Comparison of ENCODE assay signal across 28 cellular contexts in the genomic region with DNA sequence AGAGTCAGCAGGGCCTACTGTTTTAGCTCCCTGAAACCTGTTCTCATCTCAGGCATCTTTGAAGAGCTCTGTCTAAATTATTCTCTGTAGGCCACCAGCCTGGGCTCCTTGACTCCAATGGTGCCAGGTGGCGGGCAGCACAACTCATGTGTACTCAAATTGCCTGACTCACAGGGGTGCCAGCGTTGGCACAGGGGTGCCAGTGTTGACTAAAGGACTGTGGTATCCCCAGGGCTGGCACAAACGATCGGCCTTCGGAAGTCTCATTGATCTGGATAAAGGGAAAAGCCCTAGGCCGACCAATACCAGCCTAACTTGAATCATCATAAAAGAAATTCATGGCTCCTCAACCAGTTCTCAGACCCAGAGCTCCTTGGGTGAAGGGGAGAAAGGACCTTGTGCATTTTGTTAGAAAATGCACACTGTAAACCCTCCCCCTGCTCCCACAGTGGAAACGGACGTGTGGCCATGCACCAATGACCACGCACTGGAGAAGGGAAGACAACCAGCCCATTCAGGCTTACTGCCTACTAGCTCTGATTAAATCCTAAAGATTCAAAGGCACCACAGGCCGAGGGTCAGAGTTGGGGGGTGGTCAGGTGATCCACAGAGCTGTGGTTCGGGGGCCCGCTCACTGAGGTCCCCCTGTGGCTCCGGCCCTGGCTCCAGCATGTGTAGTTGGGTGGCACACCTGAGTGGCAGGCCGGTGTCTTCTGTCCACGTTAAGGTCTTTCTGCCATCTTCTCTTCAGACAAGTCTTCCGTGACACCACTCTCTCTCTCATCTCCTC.
"Had no signal": no experiment of that assay in that cellular context is flagged by ENCODE, and none has a peak within 500 bp of the region (broad histone marks: within the 10 kb centered on the region; RNA-seq: fewer than 3 reads in every experiment).

No MANE protein-coding gene starts in this region.

- H3K4me3 Mint-ChIP-seq: mesothelial cell of epicardium; natural killer cell; nephron progenitor cell; neural progenitor cell; stimulated activated naive B cell treated with anti-CD40 and anti-IgM and Interleukin-4, amounts not matched to agents 10 μg/mL and 1 μg/mL and 100 μg/mL, for 72 hours had no signal

- H3K27me3 ChIP-seq: neural progenitor cell, neutrophil, ovary, right atrium auricular region, right lobe of liver, stomach, testis, thyroid gland, transverse colon, upper lobe of left lung, vagina had no signal

- H3K9me3 ChIP-seq: left ventricle myocardium inferior, neutrophil, ovary, right atrium auricular region, right lobe of liver, stomach, testis, thyroid gland, transverse colon, upper lobe of left lung, vagina had no signal

- H3K27ac ChIP-seq: left ventricle myocardium inferior, neural progenitor cell, neutrophil, ovary, right atrium auricular region, right lobe of liver, stomach, testis, thyroid gland, transverse colon, upper lobe of left lung, vagina had no signal

- H3K4me1 ChIP-seq: left ventricle myocardium inferior, neural progenitor cell, right atrium auricular region, right lobe of liver, stomach, testis, thyroid gland, transverse colon, upper lobe of left lung, vagina had no signal

- H3K27me3 Mint-ChIP-seq: naive B cell; progenitor cell of endocrine pancreas; stimulated activated naive B cell treated with anti-CD40 and anti-IgM and Interleukin-4, amounts not matched to agents 10 μg/mL and 1 μg/mL and 100 μg/mL, for 72 hours had no signal

- DNase-seq: islet precursor cell; left ventricle myocardium inferior; mesendoderm; naive B cell; natural killer cell; nephron progenitor cell; occipital lobe; ovary; right lobe of liver; stimulated activated CD4-positive, alpha-beta T cell treated with anti-CD3 and anti-CD28 coated beads, Interleukin-12 subunit alpha, Interleukin-12 subunit beta, amount 100 ng/mL, for 4 hours; stimulated activated CD4-positive, alpha-beta T cell treated with anti-CD3 and anti-CD28 coated beads, Interleukin-15, amount 100 ng/mL, for 24 hours; stimulated activated CD4-positive, alpha-beta T cell treated with anti-CD3 and anti-CD28 coated beads, Interleukin-2, amount 100 ng/mL, for 24 hours; stimulated activated CD4-positive, alpha-beta T cell treated with anti-CD3 and anti-CD28 coated beads, Interleukin-4, amount 100 ng/mL, for 1 hour; stimulated activated naive B cell treated with anti-CD40 and anti-IgM and Interleukin-4, amounts not matched to agents 10 μg/mL and 1 μg/mL and 100 μg/mL, for 72 hours; stimulated activated naive CD8-positive, alpha-beta T cell treated with anti-CD3 and anti-CD28 coated beads, Interleukin-15, Interleukin-2, amounts not matched to agents 100 U/mL and 50 U/mL, for 24 hours; stomach; testis; thyroid gland; transverse colon; upper lobe of left lung had no signal

- H3K36me3 Mint-ChIP-seq: naive B cell, natural killer cell had no signal

- H3K27ac Mint-ChIP-seq: mesothelial cell of epicardium; natural killer cell; nephron progenitor cell; neural progenitor cell; progenitor cell of endocrine pancreas; stimulated activated naive B cell treated with anti-CD40 and anti-IgM and Interleukin-4, amounts not matched to agents 10 μg/mL and 1 μg/mL and 100 μg/mL, for 72 hours had no signal

- H3K36me3 ChIP-seq: neutrophil, ovary had no signal

- ATAC-seq: natural killer cell; right lobe of liver; stimulated activated naive B cell treated with anti-CD40 and anti-IgM and Interleukin-4, amounts not matched to agents 10 μg/mL and 1 μg/mL and 100 μg/mL, for 72 hours; stimulated activated naive CD8-positive, alpha-beta T cell treated with anti-CD3 and anti-CD28 coated beads, Interleukin-15, Interleukin-2, amounts not matched to agents 100 U/mL and 50 U/mL, for 24 hours had no signal

- H3K4me1 Mint-ChIP-seq: mesothelial cell of epicardium, natural killer cell, nephron progenitor cell, neural progenitor cell had no signal

- H3K9me3 Mint-ChIP-seq: mesothelial cell of epicardium; naive B cell; natural killer cell; nephron progenitor cell; neural progenitor cell; stimulated activated naive B cell treated with anti-CD40 and anti-IgM and Interleukin-4, amounts not matched to agents 10 μg/mL and 1 μg/mL and 100 μg/mL, for 72 hours had no signal

- H3K4me3 ChIP-seq: left ventricle myocardium inferior, lung, neural progenitor cell, ovary, right atrium auricular region, right lobe of liver, smooth muscle cell, stomach, testis, thyroid gland, transverse colon, upper lobe of left lung, vagina had no signal
